ENCODE assay signal across 14 cellular contexts in the genomic region with DNA sequence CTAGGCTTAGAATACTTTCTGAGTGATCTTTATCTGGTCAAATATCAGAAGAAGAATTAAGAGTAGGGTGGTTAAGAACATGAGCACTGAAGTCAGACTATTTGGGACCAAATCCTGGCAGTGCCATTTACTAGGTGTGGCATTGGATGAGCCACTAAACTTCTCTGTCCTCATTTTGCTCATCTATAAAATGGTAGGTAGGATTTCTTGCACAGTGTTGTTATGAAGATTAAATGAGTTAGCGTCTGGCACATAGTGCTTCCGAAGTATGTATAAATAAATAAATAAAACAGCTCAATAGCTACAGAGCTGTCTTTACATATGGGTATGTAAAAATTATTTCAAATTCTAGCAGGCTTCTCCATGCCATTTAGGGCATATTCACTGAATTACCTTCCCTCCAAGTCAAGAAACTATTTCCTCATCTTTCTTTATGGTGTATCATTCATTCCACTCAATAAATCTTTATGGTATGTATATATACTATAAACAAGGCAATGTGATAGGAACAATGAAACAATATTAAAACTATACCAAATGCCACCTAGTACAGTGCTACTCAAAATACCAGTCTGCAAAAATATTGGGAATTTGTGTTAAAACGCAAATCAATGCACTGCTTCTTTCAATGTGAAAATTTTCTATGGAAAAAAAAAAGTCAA. TPM values are rescaled to one million over a fixed set of nuclear protein-coding genes. Genes with fewer than 3 reads are reported as not detected.
DNase-seq lines count a peak whose midpoint lies in the region; ATAC-seq and TF ChIP-seq lines count a peak whose summit lies in the region.
"Had no signal": no experiment of that assay in that cellular context is flagged by ENCODE, and none has a peak within 500 bp of the region (broad histone marks: within the 10 kb centered on the region; RNA-seq: fewer than 3 reads in every experiment).

No MANE protein-coding gene starts in this region.

- POLR2A ChIA-PET in OCI-LY7 (lab: Charles Lee) = interaction anchor here (0.6 to 5.8 kb wide), 3 partner anchors 10 to 15 kb away, joined by 3 to 32 read pairs (median 3); a partner anchor contains a TSS

- no peaks in the 10 kb centered on the region for H3K9me3 Mint-ChIP-seq in CD14-positive monocyte
- peaks cover 0 to 2% of the 10 kb centered on the region in 2 donors for H3K9me3 Mint-ChIP-seq in stimulated activated naive B cell treated with anti-CD40 and anti-IgM and Interleukin-4, amounts not matched to agents 10 μg/mL and 1 μg/mL and 100 μg/mL, for 72 hours
- H3K9me3 Mint-ChIP-seq: CD8-positive, alpha-beta T cell; GM23338 had no signal

- H3K9me3 ChIP-seq in OCI-LY7 (ENCODE audit: low read length) = no peaks in the 10 kb centered on the region
- H3K9me3 ChIP-seq in mucosa of descending colon = no peaks in the 10 kb centered on the region
- H3K9me3 ChIP-seq: BE2C had no signal

- H3K27ac Mint-ChIP-seq in CD14-positive monocyte = peak overlapping the region; percentile 79 to 92 (median 86)
- H3K27ac Mint-ChIP-seq in stimulated activated naive B cell treated with anti-CD40 and anti-IgM and Interleukin-4, amounts not matched to agents 10 μg/mL and 1 μg/mL and 100 μg/mL, for 72 hours = peak overlapping the region; percentile 14
- H3K27ac Mint-ChIP-seq: CD8-positive, alpha-beta T cell; GM23338 had no signal

- peak overlapping the region; percentile 66; the same call in 1 of the 2 replicates for H3K4me2 ChIP-seq in OCI-LY7 (ENCODE audit: low read length)
- H3K4me2 ChIP-seq: GM23338 had no signal

- no peaks in the 10 kb centered on the region for H3K79me2 ChIP-seq in OCI-LY7 (ENCODE audit: insufficient read depth, low read depth, low read length)

- H3K27me3 Mint-ChIP-seq in CD14-positive monocyte (ENCODE audit: low read depth in 3 of 3) = no peaks in the 10 kb centered on the region
- no peaks in the 10 kb centered on the region for H3K27me3 Mint-ChIP-seq in stimulated activated naive B cell treated with anti-CD40 and anti-IgM and Interleukin-4, amounts not matched to agents 10 μg/mL and 1 μg/mL and 100 μg/mL, for 72 hours

- no peaks in the 10 kb centered on the region for H4K20me1 ChIP-seq in OCI-LY7 (ENCODE audit: insufficient read depth, low read length)

- no peaks in the 10 kb centered on the region for H3K9me2 ChIP-seq in OCI-LY7 (ENCODE audit: insufficient read depth, low read length)

- H2AFZ ChIP-seq in OCI-LY7 (ENCODE audit: low read length) = no peak overlapping the region
- H2AFZ ChIP-seq: GM23338 had no signal

- H3K27ac ChIP-seq in OCI-LY7 (ENCODE audit: low read depth, low read length, poor library complexity, severe bottlenecking) = peak overlapping the region; percentile 87

- peaks cover 12% of the 10 kb centered on the region for H3K36me3 ChIP-seq in OCI-LY7 (ENCODE audit: insufficient read depth, low read length)
- H3K36me3 ChIP-seq in mucosa of descending colon (ENCODE audit: low read depth) = no peaks in the 10 kb centered on the region

- ATAC-seq in mucosa of descending colon (peak; percentile 96), GM18511 (IDR thresholded peaks at IDR 0.05; ENCODE audit: unreplicated experiment) (no peak)
- ATAC-seq in stimulated activated naive B cell treated with anti-CD40 and anti-IgM and Interleukin-4, amounts not matched to agents 10 μg/mL and 1 μg/mL and 100 μg/mL, for 72 hours (replicated peaks) = no peak
- ATAC-seq: CD8-positive, alpha-beta T cell; GM23338 had no signal

- H3K36me3 Mint-ChIP-seq in CD14-positive monocyte = peaks cover 9 to 34% of the 10 kb centered on the region in 2 donors
- peaks cover 4 to 8% of the 10 kb centered on the region in 2 donors for H3K36me3 Mint-ChIP-seq in stimulated activated naive B cell treated with anti-CD40 and anti-IgM and Interleukin-4, amounts not matched to agents 10 μg/mL and 1 μg/mL and 100 μg/mL, for 72 hours

- TF ChIP-seq CTCF in CD14-positive monocyte (IDR thresholded peaks at IDR 0.05) (no peak), OCI-LY7 (conservative IDR thresholded peaks at IDR 0.05; ENCODE audit: low read length) (no peak), mucosa of descending colon (IDR thresholded peaks at IDR 0.05) (no peak)

- H3K4me1 ChIP-seq in OCI-LY7 (ENCODE audit: insufficient read depth, low read length, poor library complexity, severe bottlenecking) (peaks cover 33% of the 10 kb centered on the region), mucosa of descending colon (ENCODE audit: low read depth) (peaks cover 16% of the 10 kb centered on the region)
- H3K4me1 ChIP-seq: BE2C had no signal

- H3K4me3 ChIP-seq in OCI-LY7 (ENCODE audit: low read depth, low read length, poor library complexity, severe bottlenecking) = no peak overlapping the region
- H3K4me3 ChIP-seq in mucosa of descending colon = no peak overlapping the region
- H3K4me3 ChIP-seq: GM23338 had no signal

- BruUV-seq in OCI-LY7 (replicated peaks; lab: Mats Ljungman, UMichigan) = no TSS peak

- peak overlapping the region; percentile 65 to 72 for H3K4me3 Mint-ChIP-seq in CD14-positive monocyte
- no peak overlapping the region for H3K4me3 Mint-ChIP-seq in stimulated activated naive B cell treated with anti-CD40 and anti-IgM and Interleukin-4, amounts not matched to agents 10 μg/mL and 1 μg/mL and 100 μg/mL, for 72 hours
- H3K4me3 Mint-ChIP-seq: CD8-positive, alpha-beta T cell; GM23338 had no signal

- intact Hi-C loops in CD14-positive monocyte (cut with micrococcal nuclease) (no loop called here), OCI-LY7 (cut with micrococcal nuclease; ENCODE audit: unreplicated experiment) (no loop called here), mucosa of descending colon (cut with DNase I, micrococcal nuclease) (no loop called here)

- CTCF ChIA-PET in OCI-LY7 (lab: Charles Lee; ENCODE audit: unreplicated experiment) = no interaction called here

- DNase-seq in CD14-positive monocyte (ENCODE audit: low spot score) (no peak), OCI-LY7 (ENCODE audit: low spot score) (no peak), mucosa of descending colon (no peak), C1 segment of cervical spinal cord (lab: John Stamatoyannopoulos, UW) (no peak), nucleus accumbens (lab: John Stamatoyannopoulos, UW) (no peak), NCI-H524 (lab: John Stamatoyannopoulos, UW) (no peak)
- no peak for DNase-seq in stimulated activated naive B cell treated with anti-CD40 and anti-IgM and Interleukin-4, amounts not matched to agents 10 μg/mL and 1 μg/mL and 100 μg/mL, for 72 hours
- DNase-seq: BE2C; Calu3; CD8-positive, alpha-beta T cell; DND-41; HCEC 1CT had no signal

- peaks cover 48% of the 10 kb centered on the region for H3K4me1 Mint-ChIP-seq in CD14-positive monocyte
- peaks cover 18 to 47% of the 10 kb centered on the region in 2 donors for H3K4me1 Mint-ChIP-seq in stimulated activated naive B cell treated with anti-CD40 and anti-IgM and Interleukin-4, amounts not matched to agents 10 μg/mL and 1 μg/mL and 100 μg/mL, for 72 hours
- H3K4me1 Mint-ChIP-seq: GM23338 had no signal

RNA-seq across cellular contexts. Expression of a gene that starts 9.8 kb away (rescaled TPM):
- polyA plus RNA-seq in CD14-positive monocyte = 10 to 100 TPM; 11.6 to 32.6 TPM
- 17.8 and 19.7 TPM in 2 replicates for total RNA-seq in OCI-LY7 (2014; rRNA removed; shearing (Covaris generic))
- total RNA-seq in OCI-LY7 (2022) (47.7 and 54.7 TPM in 2 replicates), mucosa of descending colon (10 to 100 TPM; 62.1 to 75.8 (median 72.6) TPM)

RNA-seq across cellular contexts. Expression of a gene that starts 24.0 kb away (rescaled TPM):
- 1 to 10 TPM; 5.9 to 6.2 TPM for polyA plus RNA-seq in CD14-positive monocyte
- 15.8 and 32.8 TPM in 2 replicates for total RNA-seq in OCI-LY7 (2014; rRNA removed; shearing (Covaris generic))
- 9.7 and 13.0 TPM in 2 replicates for total RNA-seq in OCI-LY7 (2022)
- total RNA-seq in mucosa of descending colon = 10 to 100 TPM in 1 of 3 donors, 1 to 10 TPM in 2; 9.1 to 11.5 (median 9.2) TPM

Comparison
In these comparisons a context has a peak if more than half of its experiments do, and no peak if none do; other contexts are left out.
1. H3K4me3 Mint-ChIP-seq: peak in CD14-positive monocyte (2 of 2); none in stimulated activated naive B cell treated with anti-CD40 and anti-IgM and Interleukin-4, amounts not matched to agents 10 μg/mL and 1 μg/mL and 100 μg/mL, for 72 hours (0 of 2).